ENCODE assay signal across 8 cellular contexts in the genomic region with DNA sequence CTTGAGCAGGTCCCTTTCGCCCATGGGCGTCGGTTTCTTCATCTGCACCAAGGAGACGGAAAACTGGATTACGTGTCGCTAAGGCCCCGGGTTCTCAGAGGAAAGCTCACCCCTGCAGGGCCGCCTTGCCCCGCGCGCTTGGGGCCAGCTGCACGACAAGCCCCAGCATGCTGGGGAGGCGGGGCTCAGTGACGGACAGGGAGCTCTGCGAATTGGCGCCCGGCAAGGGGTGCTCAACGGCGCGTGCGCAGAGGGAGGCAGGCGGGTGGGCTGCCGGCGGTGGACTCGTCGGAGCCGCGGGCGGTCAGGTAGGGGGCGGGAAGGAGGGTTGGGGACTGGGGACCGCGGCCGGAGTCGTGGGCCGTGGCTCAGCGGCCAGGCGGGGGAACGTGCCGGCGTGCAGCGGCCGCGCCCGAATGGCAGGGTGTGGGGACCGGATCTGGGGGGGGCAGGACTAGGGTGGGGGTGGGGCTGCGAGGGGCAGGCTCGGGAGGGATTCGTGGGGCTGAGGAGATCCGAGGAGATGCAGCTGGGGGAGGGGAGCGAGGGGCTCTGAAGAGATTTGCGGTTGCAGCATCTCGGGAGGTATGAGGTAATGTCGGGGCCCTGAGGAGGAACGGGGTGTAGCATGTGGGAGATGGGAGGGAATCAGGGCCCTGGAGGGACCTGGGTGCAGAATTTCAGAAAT. TPM values are rescaled to one million over a fixed set of nuclear protein-coding genes. Genes with fewer than 3 reads are reported as not detected.
DNase-seq lines count a peak whose midpoint lies in the region; ATAC-seq and TF ChIP-seq lines count a peak whose summit lies in the region.

Gene TRIM32, plus strand, starts transcription at position 232 of the 688 bp plus-strand sequence. CDS start 10,438 bp downstream, outside the sequence.

- H3K18ac ChIP-seq in mesendoderm (ENCODE audit: low read length) = peak within 1 kb of the TSS; percentile 91

- H3K56ac ChIP-seq in mesendoderm (ENCODE audit: low read length) = peak within 1 kb of the TSS; percentile 92

- H3K4me2 ChIP-seq in mesendoderm (ENCODE audit: low read length) = peak within 1 kb of the TSS; percentile 92

- H2AK5ac ChIP-seq in mesendoderm (ENCODE audit: low read length) = peak within 1 kb of the TSS; percentile 62

- POLR2A ChIA-PET in CD8-positive, alpha-beta memory T cell (lab: Charles Lee) = interaction anchor here (0.6 to 1.5 kb wide), 2 partner anchors 12 to 16 kb away, joined by 3 to 4 read pairs; no protein-coding TSS in a partner anchor

- H3K27me3 Mint-ChIP-seq in CD8-positive, alpha-beta memory T cell = no peaks in the 10 kb centered on the region
- H3K27me3 Mint-ChIP-seq in activated CD8-positive, alpha-beta memory T cell treated with anti-CD3 and anti-CD28 coated beads, Interleukin-2, amount 10 ng/mL, durations not matched to agents 7 days and 5 days = no peaks in the 10 kb centered on the region
- peaks cover 7% of the 10 kb centered on the region for H3K27me3 Mint-ChIP-seq in endodermal cell (ENCODE audit: insufficient read depth)

- peak within 1 kb of the TSS; percentile 25 for H2BK5ac ChIP-seq in mesendoderm (ENCODE audit: low read length)

- H2BK120ac ChIP-seq in mesendoderm (ENCODE audit: low read depth, low read length) = peak within 1 kb of the TSS; percentile 18

- peak within 1 kb of the TSS; percentile 59 for H3K4me3 ChIP-seq in CD8-positive, alpha-beta memory T cell (ENCODE audit: low read length)
- peak within 1 kb of the TSS; percentile 93 for H3K4me3 ChIP-seq in endodermal cell (ENCODE audit: low read length)
- peak within 1 kb of the TSS; percentile 72 for H3K4me3 ChIP-seq in mesendoderm (ENCODE audit: low read length)

- H3K36me3 Mint-ChIP-seq in CD8-positive, alpha-beta memory T cell = peaks cover 0 to 3% (median 1%) of the 10 kb centered on the region in 3 donors
- peaks cover 5% of the 10 kb centered on the region for H3K36me3 Mint-ChIP-seq in activated CD8-positive, alpha-beta memory T cell treated with anti-CD3 and anti-CD28 coated beads, Interleukin-2, amount 10 ng/mL, durations not matched to agents 7 days and 5 days
- peaks cover 4% of the 10 kb centered on the region for H3K36me3 Mint-ChIP-seq in endodermal cell (ENCODE audit: low read depth)

- H3K9me3 Mint-ChIP-seq in CD8-positive, alpha-beta memory T cell = peaks cover 0 to 2% (median 0%) of the 10 kb centered on the region in 5 donors
- peaks cover 2% of the 10 kb centered on the region for H3K9me3 Mint-ChIP-seq in activated CD8-positive, alpha-beta memory T cell treated with anti-CD3 and anti-CD28 coated beads, Interleukin-2, amount 10 ng/mL, durations not matched to agents 7 days and 5 days (ENCODE audit: low read depth)
- H3K9me3 Mint-ChIP-seq in endodermal cell = peaks cover 28% of the 10 kb centered on the region

- no peak within 1 kb of the TSS for H4K8ac ChIP-seq in mesendoderm (ENCODE audit: low read depth, low read length)

- peak; percentile 87 to 94 (median 89) for DNase-seq in CD8-positive, alpha-beta memory T cell
- DNase-seq in HK-2 (ENCODE audit: unreplicated experiment) = peak; percentile 96
- peak; percentile 78 for DNase-seq in NK-92 treated with Interleukin-12 subunit alpha and Interleukin-12 subunit beta, amount 100 ng/mL, for 24 hours (lab: John Stamatoyannopoulos, UW)
- DNase-seq in activated CD8-positive, alpha-beta memory T cell treated with anti-CD3 and anti-CD28 coated beads, Interleukin-2, amount 10 ng/mL, durations not matched to agents 7 days and 5 days = peak; percentile 94
- peak; percentile 99 for DNase-seq in endodermal cell
- peak; percentile 94 for DNase-seq in mesendoderm
- peak; percentile 89 for DNase-seq in stimulated activated CD8-positive, alpha-beta memory T cell treated with anti-CD3 and anti-CD28 coated beads, Interleukin-15, amount 100 ng/mL, for 1 hour (ENCODE audit: low read depth)

- peaks cover 53 to 76% (median 72%) of the 10 kb centered on the region in 3 donors for H3K4me1 Mint-ChIP-seq in CD8-positive, alpha-beta memory T cell
- H3K4me1 Mint-ChIP-seq in activated CD8-positive, alpha-beta memory T cell treated with anti-CD3 and anti-CD28 coated beads, Interleukin-2, amount 10 ng/mL, durations not matched to agents 7 days and 5 days = peaks cover 41% of the 10 kb centered on the region
- H3K4me1 Mint-ChIP-seq in endodermal cell = peaks cover 39% of the 10 kb centered on the region

- H3K27ac ChIP-seq in CD8-positive, alpha-beta memory T cell (ENCODE audit: low read depth, low read length) = peak within 1 kb of the TSS; percentile 20
- no peak within 1 kb of the TSS for H3K27ac ChIP-seq in endodermal cell (ENCODE audit: low read depth, low read length)
- no peak within 1 kb of the TSS for H3K27ac ChIP-seq in mesendoderm (ENCODE audit: low read depth, low read length)

- H3K27me3 ChIP-seq in CD8-positive, alpha-beta memory T cell (ENCODE audit: insufficient read depth, low read length, poor library complexity, severe bottlenecking) = no peaks in the 10 kb centered on the region
- H3K27me3 ChIP-seq in endodermal cell (ENCODE audit: control insufficient read depth, insufficient read depth, low read length, poor library complexity, severe bottlenecking) (no peaks in the 10 kb centered on the region), mesendoderm (ENCODE audit: insufficient read depth, low read length, poor library complexity) (no peaks in the 10 kb centered on the region)

- peaks cover 9% of the 10 kb centered on the region for H3K79me1 ChIP-seq in mesendoderm (ENCODE audit: low read length)

- H3K23ac ChIP-seq in mesendoderm (ENCODE audit: low read length) = peak within 1 kb of the TSS; percentile 90

- H3K36me3 ChIP-seq in CD8-positive, alpha-beta memory T cell (ENCODE audit: insufficient read depth, low read length) = no peaks in the 10 kb centered on the region
- H3K36me3 ChIP-seq in endodermal cell (ENCODE audit: control insufficient read depth, insufficient read depth, low read length) (peaks cover 11% of the 10 kb centered on the region), mesendoderm (ENCODE audit: control insufficient read depth, insufficient read depth, low read length) (no peaks in the 10 kb centered on the region)

- WGBS in endodermal cell (ENCODE audit: insufficient coverage in 1 of 2, insufficient read length in 1 of 2), 2 experiments = 1 to 4% methylated on average over 15 to 54 of the region's 54 CpGs
- no CpG with 5 or more reads among the region's 54 CpGs for WGBS in mesendoderm (ENCODE audit: extremely low coverage, insufficient coverage, low lambda C conversion rate)

- H3K27ac Mint-ChIP-seq in CD8-positive, alpha-beta memory T cell = peak within 1 kb of the TSS; percentile 80 to 96 (median 92)
- peak within 1 kb of the TSS; percentile 87 for H3K27ac Mint-ChIP-seq in activated CD8-positive, alpha-beta memory T cell treated with anti-CD3 and anti-CD28 coated beads, Interleukin-2, amount 10 ng/mL, durations not matched to agents 7 days and 5 days
- peak within 1 kb of the TSS; percentile 82 for H3K27ac Mint-ChIP-seq in endodermal cell

- ATAC-seq in GM19463 (IDR thresholded peaks at IDR 0.05; ENCODE audit: unreplicated experiment) = peak; percentile 98
- peak; percentile 99 for ATAC-seq in activated CD8-positive, alpha-beta memory T cell treated with anti-CD3 and anti-CD28 coated beads, Interleukin-2, amount 10 ng/mL, durations not matched to agents 7 days and 5 days

- TF ChIP-seq CTCF in endodermal cell (conservative IDR thresholded peaks at IDR 0.05) = no peak

- peaks cover 44% of the 10 kb centered on the region for H3K4me1 ChIP-seq in CD8-positive, alpha-beta memory T cell (ENCODE audit: insufficient read depth, low read length)
- H3K4me1 ChIP-seq in endodermal cell (ENCODE audit: control insufficient read depth, insufficient read depth, low read length) = no peaks in the 10 kb centered on the region
- peaks cover 6% of the 10 kb centered on the region for H3K4me1 ChIP-seq in mesendoderm (ENCODE audit: control insufficient read depth, low read depth, low read length)

- no peak within 1 kb of the TSS for H4K5ac ChIP-seq in mesendoderm (ENCODE audit: low read length)

- peak within 1 kb of the TSS; percentile 88 to 96 (median 91) for H3K4me3 Mint-ChIP-seq in CD8-positive, alpha-beta memory T cell
- H3K4me3 Mint-ChIP-seq in activated CD8-positive, alpha-beta memory T cell treated with anti-CD3 and anti-CD28 coated beads, Interleukin-2, amount 10 ng/mL, durations not matched to agents 7 days and 5 days = peak within 1 kb of the TSS; percentile 91
- H3K4me3 Mint-ChIP-seq in endodermal cell = peak within 1 kb of the TSS; percentile 81

- H3K9ac ChIP-seq in endodermal cell (ENCODE audit: extremely low read depth, low read length, poor library complexity, severe bottlenecking) (peak within 1 kb of the TSS; percentile 67), mesendoderm (ENCODE audit: low read length) (peak within 1 kb of the TSS; percentile 86)

- no peak within 1 kb of the TSS for H2BK15ac ChIP-seq in mesendoderm (replicated peaks; ENCODE audit: low read depth)

- H3K4ac ChIP-seq in mesendoderm (ENCODE audit: low read depth, low read length) = peak within 1 kb of the TSS; percentile 28

- H3K9me3 ChIP-seq in CD8-positive, alpha-beta memory T cell (ENCODE audit: low read length) = no peaks in the 10 kb centered on the region
- H3K9me3 ChIP-seq in endodermal cell (ENCODE audit: control insufficient read depth, low read length) = peaks cover 15% of the 10 kb centered on the region

- H3K79me2 ChIP-seq in mesendoderm (ENCODE audit: control insufficient read depth, insufficient read depth, low read length) = peaks cover 6% of the 10 kb centered on the region

- CTCF ChIA-PET in CD8-positive, alpha-beta memory T cell (lab: Charles Lee) = interaction anchor here (1.1 kb wide), 1 partner anchor 11 kb away, joined by 3 read pairs; no protein-coding TSS in a partner anchor
- CTCF ChIA-PET in activated CD8-positive, alpha-beta memory T cell treated with anti-CD3 and anti-CD28 coated beads, Interleukin-2, amount 10 ng/mL, durations not matched to agents 7 days and 5 days (lab: Charles Lee) = interaction anchor here (0.7 kb wide), 1 partner anchor 1314 kb away, joined by 3 read pairs; no protein-coding TSS in a partner anchor

RNA-seq across cellular contexts. Expression of gene TRIM32, which starts in this region (rescaled TPM):
- 10 to 100 TPM; 13.3 to 14.2 TPM for total RNA-seq in CD8-positive, alpha-beta memory T cell
- 11.7 TPM for polyA plus RNA-seq in CD8-positive, alpha-beta memory T cell
- 10 to 100 TPM; 14.0 to 19.8 TPM for total RNA-seq in activated CD8-positive, alpha-beta memory T cell treated with anti-CD3 and anti-CD28 coated beads, Interleukin-2, amount 10 ng/mL, durations not matched to agents 7 days and 5 days
- 10 to 100 TPM; 28.0 to 31.3 TPM for total RNA-seq in endodermal cell
- polyA plus RNA-seq in endodermal cell (2013, experiment 1 of 2) = 17.3 TPM
- 17.7 TPM for polyA plus RNA-seq in endodermal cell (2013, experiment 2 of 2)
- 6.3 TPM for polyA plus RNA-seq in mesendoderm (2013, experiment 1 of 2)
- 6.5 TPM for polyA plus RNA-seq in mesendoderm (2013, experiment 2 of 2)
